In genomic region chrX:25536307-25536970, GRCh38 we compare ENCODE assay signal across 21 cellular contexts.
"Had no signal": no experiment of that assay in that cellular context is flagged by ENCODE, and none has a peak within 500 bp of the region (broad histone marks: within the 10 kb centered on the region; RNA-seq: fewer than 3 reads in every experiment).

No MANE protein-coding gene starts in this region.

- H3K36me3 ChIP-seq: adrenal gland, ascending aorta, brain microvascular endothelial cell, left lung, sigmoid colon, stomach, uterus had no signal

- H3K9me3 ChIP-seq: adrenal gland, ascending aorta, left lung, sigmoid colon, stomach, uterus had no signal

- H3K4me3 ChIP-seq: adrenal gland, ascending aorta, hepatocyte, left lung, sigmoid colon, smooth muscle cell, stomach, uterus had no signal

- H2AFZ ChIP-seq: hepatocyte had no signal

- H3K4me2 ChIP-seq: hepatocyte, smooth muscle cell had no signal

- H3K27me3 ChIP-seq: adrenal gland, ascending aorta, brain microvascular endothelial cell, hepatocyte, left lung, sigmoid colon, stomach, uterus had no signal

- H3K4me1 ChIP-seq: adrenal gland, ascending aorta, left lung, sigmoid colon, stomach, uterus had no signal

- ATAC-seq: left lung; natural killer cell; stimulated activated memory B cell treated with anti-CD40 and anti-IgM and Interleukin-4, amounts not matched to agents 10 μg/mL and 1 μg/mL and 100 μg/mL, for 72 hours had no signal

- H3K27ac ChIP-seq: adrenal gland, ascending aorta, brain microvascular endothelial cell, hepatocyte, left lung, sigmoid colon, stomach, uterus had no signal

- DNase-seq: activated naive CD4-positive, alpha-beta T cell; activated T-cell treated with anti-CD3 and anti-CD28 coated beads, Interleukin-2, amount 50 U/mL, for 1 hour; adrenal gland; brain microvascular endothelial cell; central memory CD4-positive, alpha-beta T cell; dermis blood vessel endothelial cell; effector CD8-positive, alpha-beta T cell; glutamatergic neuron; immature natural killer cell; left lung; natural killer cell; sigmoid colon; stimulated activated CD4-positive, alpha-beta T cell treated with anti-CD3 and anti-CD28 coated beads, Interleukin-15, amount 100 ng/mL, for 24 hours; stomach; trophoblast cell; uterus had no signal

- H3K79me2 ChIP-seq: hepatocyte had no signal

- FAIRE-seq: frontal cortex had no signal
